In the genomic region with DNA sequence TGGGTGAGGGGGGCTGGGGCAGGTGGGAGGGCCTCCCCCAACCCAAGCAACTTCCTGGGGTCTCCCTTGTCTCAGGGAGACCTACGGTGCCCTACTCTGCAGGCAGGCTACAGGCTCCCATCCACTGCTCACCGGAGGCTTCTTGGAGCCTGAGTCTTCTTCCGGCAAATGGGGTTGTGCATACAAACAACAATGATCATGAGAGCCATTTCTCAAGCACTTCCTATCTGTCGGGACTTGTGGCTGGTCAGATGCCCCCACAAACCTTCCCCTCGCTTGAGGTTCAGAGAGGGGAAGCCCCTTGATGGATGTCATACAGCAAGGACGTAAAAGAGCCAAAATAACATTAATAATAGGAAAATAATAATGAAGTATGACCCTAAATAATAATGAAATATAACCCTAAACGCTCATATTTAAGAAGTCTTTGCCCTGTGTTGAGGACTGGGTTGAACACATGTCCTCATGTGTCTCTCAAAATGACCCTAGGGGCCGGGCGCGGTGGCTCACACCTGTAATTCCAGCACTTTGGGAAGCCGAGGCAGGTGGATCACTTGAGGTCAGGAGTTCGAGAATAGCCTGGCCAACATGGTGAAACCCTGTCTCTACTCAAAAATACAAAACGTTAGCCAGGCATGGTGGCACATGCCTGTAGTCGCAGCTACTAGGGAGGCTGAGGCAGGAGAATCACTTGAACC, we compare ENCODE assay signal across 10 cellular contexts. TPM values are rescaled to one million over a fixed set of nuclear protein-coding genes. Genes with fewer than 3 reads are reported as not detected.
DNase-seq lines count a peak whose midpoint lies in the region; ATAC-seq and TF ChIP-seq lines count a peak whose summit lies in the region.
"Had no signal": no experiment of that assay in that cellular context is flagged by ENCODE, and none has a peak within 500 bp of the region (broad histone marks: within the 10 kb centered on the region; RNA-seq: fewer than 3 reads in every experiment).

No MANE protein-coding gene starts in this region.

- H2AK5ac ChIP-seq in mesendoderm (ENCODE audit: low read length) = no peak overlapping the region

- H3K4ac ChIP-seq in mesendoderm (ENCODE audit: low read depth, low read length) = no peak overlapping the region

- TF ChIP-seq CTCF in vagina (IDR thresholded peaks at IDR 0.05) = no peak

- no peak overlapping the region for H4K8ac ChIP-seq in mesendoderm (ENCODE audit: low read depth, low read length)

- H3K4me1 Mint-ChIP-seq in activated CD8-positive, alpha-beta T cell treated with anti-CD3 and anti-CD28 coated beads, Interleukin-2, amount 10 ng/mL, durations not matched to agents 7 days and 5 days (ENCODE audit: low read depth) = peaks cover 78% of the 10 kb centered on the region
- peaks cover 61% of the 10 kb centered on the region for H3K4me1 Mint-ChIP-seq in memory B cell

- H3K56ac ChIP-seq in mesendoderm (ENCODE audit: low read length) = no peak overlapping the region

- H3K9me3 Mint-ChIP-seq in activated CD8-positive, alpha-beta T cell treated with anti-CD3 and anti-CD28 coated beads, Interleukin-2, amount 10 ng/mL, durations not matched to agents 7 days and 5 days (ENCODE audit: insufficient read depth) = no peaks in the 10 kb centered on the region
- H3K9me3 Mint-ChIP-seq in memory B cell = peaks cover 5% of the 10 kb centered on the region

- no peak overlapping the region for H3K9ac ChIP-seq in mesendoderm (ENCODE audit: low read length)

- H3K23ac ChIP-seq in mesendoderm (ENCODE audit: low read length) = no peak overlapping the region

- peak overlapping the region; percentile 98 for H3K27ac Mint-ChIP-seq in activated CD8-positive, alpha-beta T cell treated with anti-CD3 and anti-CD28 coated beads, Interleukin-2, amount 10 ng/mL, durations not matched to agents 7 days and 5 days
- H3K27ac Mint-ChIP-seq in memory B cell = peak overlapping the region; percentile 98

- no peaks in the 10 kb centered on the region for H3K27me3 ChIP-seq in right cardiac atrium (ENCODE audit: control insufficient read depth, insufficient read depth)
- no peaks in the 10 kb centered on the region for H3K27me3 ChIP-seq in vagina
- H3K27me3 ChIP-seq in mesendoderm (ENCODE audit: insufficient read depth, low read length, poor library complexity) = no peaks in the 10 kb centered on the region

- H3K4me1 ChIP-seq in right cardiac atrium (ENCODE audit: control insufficient read depth, insufficient read depth, low read length) (no peaks in the 10 kb centered on the region), vagina (peaks cover 32% of the 10 kb centered on the region), mesendoderm (ENCODE audit: control insufficient read depth, low read depth, low read length) (peaks cover 10% of the 10 kb centered on the region)

- H3K36me3 Mint-ChIP-seq in activated CD8-positive, alpha-beta T cell treated with anti-CD3 and anti-CD28 coated beads, Interleukin-2, amount 10 ng/mL, durations not matched to agents 7 days and 5 days (ENCODE audit: low read depth) = peaks cover 54% of the 10 kb centered on the region
- H3K36me3 Mint-ChIP-seq in memory B cell = peaks cover 41% of the 10 kb centered on the region

- no peak for DNase-seq in right cardiac atrium
- DNase-seq in left ventricle myocardium superior = no peak
- DNase-seq in activated CD8-positive, alpha-beta T cell treated with anti-CD3 and anti-CD28 coated beads, Interleukin-2, amount 10 ng/mL, durations not matched to agents 7 days and 5 days = peak; percentile 61
- no peak for DNase-seq in memory B cell (ENCODE audit: low spot score in 2 of 2)
- peak in 1 of 2 donors; percentile 80 for DNase-seq in vagina (ENCODE audit: extremely low spot score in 2 of 2)
- no peak for DNase-seq in mesendoderm
- DNase-seq in NCI-H146 (lab: John Stamatoyannopoulos, UW) = no peak
- no peak for DNase-seq in DMS79 treated with DMSO at 0.1 percent for 48 hours (lab: John Stamatoyannopoulos, UW)

- no peak overlapping the region for H3K4me2 ChIP-seq in mesendoderm (ENCODE audit: low read length)

- H2BK15ac ChIP-seq in mesendoderm (replicated peaks; ENCODE audit: low read depth) = no peak overlapping the region

- POLR2A ChIA-PET in activated CD8-positive, alpha-beta T cell treated with anti-CD3 and anti-CD28 coated beads, Interleukin-2, amount 10 ng/mL, durations not matched to agents 7 days and 5 days (lab: Charles Lee) = interaction anchor here (1.0 to 1.6 kb wide), 3 partner anchors 18 to 135 kb away, joined by 3 to 4 read pairs (median 3); no protein-coding TSS in a partner anchor

- H4K5ac ChIP-seq in mesendoderm (ENCODE audit: low read length) = no peak overlapping the region

- WGBS in right cardiac atrium = 84% methylated on average over 14 of the region's 14 CpGs
- no CpG with 5 or more reads among the region's 14 CpGs for WGBS in mesendoderm (ENCODE audit: extremely low coverage, insufficient coverage, low lambda C conversion rate)

- H3K27me3 Mint-ChIP-seq in activated CD8-positive, alpha-beta T cell treated with anti-CD3 and anti-CD28 coated beads, Interleukin-2, amount 10 ng/mL, durations not matched to agents 7 days and 5 days (ENCODE audit: low read depth) = no peaks in the 10 kb centered on the region
- H3K27me3 Mint-ChIP-seq in memory B cell = no peaks in the 10 kb centered on the region

- no peak for TF ChIP-seq POLR2A in vagina (IDR thresholded peaks at IDR 0.05)

- no peaks in the 10 kb centered on the region for H3K79me2 ChIP-seq in mesendoderm (ENCODE audit: control insufficient read depth, insufficient read depth, low read length)

- no peaks in the 10 kb centered on the region for H3K9me3 ChIP-seq in right cardiac atrium (ENCODE audit: control insufficient read depth, low read length)
- H3K9me3 ChIP-seq in vagina = no peaks in the 10 kb centered on the region
- H3K9me3 ChIP-seq: Caco-2 had no signal

- no peak overlapping the region for H3K18ac ChIP-seq in mesendoderm (ENCODE audit: low read length)

- H3K36me3 ChIP-seq in vagina (peaks cover 0 to under 1% of the 10 kb centered on the region in 2 donors), mesendoderm (ENCODE audit: control insufficient read depth, insufficient read depth, low read length) (no peaks in the 10 kb centered on the region)

- peak overlapping the region; percentile 97 for H3K4me3 Mint-ChIP-seq in activated CD8-positive, alpha-beta T cell treated with anti-CD3 and anti-CD28 coated beads, Interleukin-2, amount 10 ng/mL, durations not matched to agents 7 days and 5 days
- H3K4me3 Mint-ChIP-seq in memory B cell = peak overlapping the region; percentile 96

- H3K79me1 ChIP-seq in mesendoderm (ENCODE audit: low read length) = no peaks in the 10 kb centered on the region

- H3K4me3 ChIP-seq in right cardiac atrium (ENCODE audit: low read length) (peak overlapping the region; percentile 21), vagina (peak overlapping the region in 1 of 2 donors; percentile 34), mesendoderm (ENCODE audit: low read length) (no peak overlapping the region)

- H2BK120ac ChIP-seq in mesendoderm (ENCODE audit: low read depth, low read length) = no peak overlapping the region

- ATAC-seq in right cardiac atrium (no peak), left ventricle myocardium superior (no peak), memory B cell (ENCODE audit: low read depth) (no peak)
- peak; percentile 49 for ATAC-seq in activated CD8-positive, alpha-beta T cell treated with anti-CD3 and anti-CD28 coated beads, Interleukin-2, amount 10 ng/mL, durations not matched to agents 7 days and 5 days
- ATAC-seq: SK-N-SH treated with all-trans-retinoic acid at 6 μM for 48 hours had no signal

- CTCF ChIA-PET in activated CD8-positive, alpha-beta T cell treated with anti-CD3 and anti-CD28 coated beads, Interleukin-2, amount 10 ng/mL, durations not matched to agents 7 days and 5 days (lab: Charles Lee) = interaction anchor here (0.7 to 1.4 kb wide), 5 partner anchors 34 to 221 kb away, joined by 3 to 4 read pairs (median 3); a partner anchor contains a TSS

- intact Hi-C loops in right cardiac atrium (cut with DNase I) = no loop called here
- intact Hi-C loops in left ventricle myocardium superior (cut with micrococcal nuclease) = no loop called here
- intact Hi-C loops in vagina (cut with DNase I) = no loop called here

- H2BK5ac ChIP-seq in mesendoderm (ENCODE audit: low read length) = no peak overlapping the region

- no peak overlapping the region for H3K27ac ChIP-seq in right cardiac atrium (ENCODE audit: low read length)
- H3K27ac ChIP-seq in vagina = peak overlapping the region; percentile 31
- no peak overlapping the region for H3K27ac ChIP-seq in mesendoderm (ENCODE audit: low read depth, low read length)

RNA-seq across cellular contexts. Expression of a gene that starts 0.7 kb away (rescaled TPM):
- total RNA-seq in right cardiac atrium = 1 to 10 TPM; 3.8 to 8.0 (median 6.5) TPM
- 2.3 TPM for polyA plus RNA-seq in right cardiac atrium
- total RNA-seq in left ventricle myocardium superior = 6.5 TPM
- total RNA-seq in activated CD8-positive, alpha-beta T cell treated with anti-CD3 and anti-CD28 coated beads, Interleukin-2, amount 10 ng/mL, durations not matched to agents 7 days and 5 days = 100 to 1,000 TPM; 162 to 176 TPM
- total RNA-seq in vagina = 22.1 TPM
- 0.13 TPM for polyA plus RNA-seq in mesendoderm (2013, experiment 1 of 2)
- 0.17 TPM for polyA plus RNA-seq in mesendoderm (2013, experiment 2 of 2)
- total RNA-seq: Caco-2 had no signal

RNA-seq across cellular contexts. Expression of a gene that starts 10.9 kb away (rescaled TPM):
- total RNA-seq in right cardiac atrium (1 to 10 TPM; 1.3 to 2.1 (median 1.9) TPM), left ventricle myocardium superior (1.1 TPM), vagina (2.5 TPM)
- 1.2 TPM for polyA plus RNA-seq in right cardiac atrium
- 1 to 10 TPM; 3.4 to 3.5 TPM for total RNA-seq in activated CD8-positive, alpha-beta T cell treated with anti-CD3 and anti-CD28 coated beads, Interleukin-2, amount 10 ng/mL, durations not matched to agents 7 days and 5 days
- polyA plus RNA-seq in mesendoderm (2013, experiment 1 of 2) = 0.32 TPM
- 0.41 TPM for polyA plus RNA-seq in mesendoderm (2013, experiment 2 of 2)

RNA-seq across cellular contexts. Expression of a gene that starts 26.3 kb away (rescaled TPM):
- total RNA-seq in right cardiac atrium (10 to 100 TPM; 46.4 to 53.5 (median 53.2) TPM), left ventricle myocardium superior (62.7 TPM), vagina (20.4 TPM)
- 48.0 TPM for polyA plus RNA-seq in right cardiac atrium
- not detected for total RNA-seq in activated CD8-positive, alpha-beta T cell treated with anti-CD3 and anti-CD28 coated beads, Interleukin-2, amount 10 ng/mL, durations not matched to agents 7 days and 5 days
- 163 TPM for polyA plus RNA-seq in mesendoderm (2013, experiment 1 of 2)
- polyA plus RNA-seq in mesendoderm (2013, experiment 2 of 2) = 145 TPM

RNA-seq across cellular contexts. Expression of a gene that starts 27.7 kb away (rescaled TPM):
- total RNA-seq in right cardiac atrium (under 1 TPM in 2 of 4 donors, not detected in 2; 0.59 to 0.71 TPM), left ventricle myocardium superior (not detected), vagina (not detected)
- 0.50 TPM for polyA plus RNA-seq in right cardiac atrium
- not detected for total RNA-seq in activated CD8-positive, alpha-beta T cell treated with anti-CD3 and anti-CD28 coated beads, Interleukin-2, amount 10 ng/mL, durations not matched to agents 7 days and 5 days
- 1.4 TPM for polyA plus RNA-seq in mesendoderm (2013, experiment 1 of 2)
- polyA plus RNA-seq in mesendoderm (2013, experiment 2 of 2) = 1.5 TPM
- total RNA-seq: Caco-2 had no signal

RNA-seq across cellular contexts. Expression of a gene that starts 52.1 kb away (rescaled TPM):
- total RNA-seq in right cardiac atrium (not detected), left ventricle myocardium superior (not detected), vagina (not detected)
- polyA plus RNA-seq in right cardiac atrium = not detected
- not detected for total RNA-seq in activated CD8-positive, alpha-beta T cell treated with anti-CD3 and anti-CD28 coated beads, Interleukin-2, amount 10 ng/mL, durations not matched to agents 7 days and 5 days
- not detected for polyA plus RNA-seq in mesendoderm (2013, experiment 1 of 2)
- 0.03 TPM for polyA plus RNA-seq in mesendoderm (2013, experiment 2 of 2)

Comparison
In these comparisons a context has a peak if more than half of its experiments do, and no peak if none do; other contexts are left out.
1. RNA of a gene that starts 26.3 kb away (total RNA-seq): 62.7 TPM in left ventricle myocardium superior (single experiment), 46.4 to 53.5 TPM in right cardiac atrium and 20.4 TPM in vagina (single experiment); not detected in activated CD8-positive, alpha-beta T cell treated with anti-CD3 and anti-CD28 coated beads, Interleukin-2, amount 10 ng/mL, durations not matched to agents 7 days and 5 days; every median in the first group is over 10 times any median in the second.